In the genomic region with DNA sequence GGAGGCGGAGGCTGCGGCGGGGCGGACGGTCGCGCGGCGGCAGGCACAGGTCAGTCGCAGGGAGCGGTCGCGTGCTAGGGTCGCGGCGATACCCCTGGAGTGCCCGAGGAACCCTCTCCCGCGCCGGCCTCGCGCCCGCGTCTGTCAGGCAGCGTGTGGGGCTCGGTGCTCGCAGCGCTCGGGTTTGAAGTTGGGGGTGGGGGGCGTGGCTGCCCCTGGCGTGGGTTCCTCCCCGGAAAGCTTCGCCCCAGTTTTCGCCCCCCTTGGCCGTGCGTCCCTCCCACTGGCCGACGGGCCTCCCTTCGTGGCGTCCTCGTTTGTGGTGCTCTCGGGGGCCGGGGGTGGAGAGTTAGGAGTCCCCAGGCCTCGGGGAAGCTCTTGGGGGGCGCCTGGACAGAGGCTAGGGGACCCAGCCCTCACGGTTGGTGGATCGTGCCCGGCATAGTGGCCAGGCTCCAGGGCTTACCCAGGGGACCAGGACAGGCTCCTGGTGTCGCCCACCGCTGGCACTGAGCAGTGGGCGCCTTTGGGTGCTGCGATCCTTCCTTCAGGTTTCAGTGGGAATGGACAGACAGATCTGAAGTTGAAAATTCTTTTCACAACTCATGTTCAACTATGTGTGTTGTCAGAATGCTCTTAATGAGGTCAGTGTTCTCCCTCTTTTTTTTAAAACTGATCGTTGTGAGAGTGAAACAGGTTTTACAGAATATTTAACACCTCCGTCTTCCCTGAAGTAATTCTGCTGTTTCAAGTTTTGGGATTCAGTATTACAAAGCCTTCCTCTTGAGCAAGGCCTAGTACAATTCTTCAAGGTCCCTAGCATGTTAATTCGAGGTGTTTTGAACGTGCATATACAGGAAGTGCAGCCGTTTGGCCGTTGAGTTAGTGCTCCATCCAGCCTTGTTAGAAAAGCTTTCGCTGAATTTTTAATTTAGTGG, we compare ENCODE assay signal across 1 cellular context.
TF ChIP-seq lines count a peak whose summit lies in the region.

No MANE protein-coding gene starts in this region.

TF ChIP-seq in K562, 482 proteins besides CTCF, POLR2A, EP300 and RAD21 (continued from another document and continues in another):
- TF ChIP-seq, protein P1, sequence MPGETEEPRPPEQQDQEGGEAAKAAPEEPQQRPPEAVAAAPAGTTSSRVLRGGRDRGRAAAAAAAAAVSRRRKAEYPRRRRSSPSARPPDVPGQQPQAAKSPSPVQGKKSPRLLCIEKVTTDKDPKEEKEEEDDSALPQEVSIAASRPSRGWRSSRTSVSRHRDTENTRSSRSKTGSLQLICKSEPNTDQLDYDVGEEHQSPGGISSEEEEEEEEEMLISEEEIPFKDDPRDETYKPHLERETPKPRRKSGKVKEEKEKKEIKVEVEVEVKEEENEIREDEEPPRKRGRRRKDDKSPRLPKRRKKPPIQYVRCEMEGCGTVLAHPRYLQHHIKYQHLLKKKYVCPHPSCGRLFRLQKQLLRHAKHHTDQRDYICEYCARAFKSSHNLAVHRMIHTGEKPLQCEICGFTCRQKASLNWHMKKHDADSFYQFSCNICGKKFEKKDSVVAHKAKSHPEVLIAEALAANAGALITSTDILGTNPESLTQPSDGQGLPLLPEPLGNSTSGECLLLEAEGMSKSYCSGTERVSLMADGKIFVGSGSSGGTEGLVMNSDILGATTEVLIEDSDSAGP (CRISPR knock-in tag; IDR thresholded peaks at IDR 0.05), result peak; percentile 61; the same call in 1 of the 2 replicates
- TF ChIP-seq TRIM28 (IDR thresholded peaks at IDR 0.05), result no peak; the same call in 1 of the 2 replicates
- TF ChIP-seq SAFB2 (IDR thresholded peaks at IDR 0.05; ENCODE audit: borderline replicate concordance, low read depth, low read length, severe bottlenecking), result no peak
- TF ChIP-seq RFX5 (IDR thresholded peaks at IDR 0.05; ENCODE audit: low read depth, low read length), result no peak
- no peak for TF ChIP-seq RAD51 (IDR thresholded peaks at IDR 0.05; ENCODE audit: borderline replicate concordance, low read depth)
- peak; percentile 60 for TF ChIP-seq SETDB1 (IDR thresholded peaks at IDR 0.05; ENCODE audit: low read length)
- TF ChIP-seq CREM (IDR thresholded peaks at IDR 0.05; ENCODE audit: low read depth), result no peak
- no peak for TF ChIP-seq PTTG1 (tag; IDR thresholded peaks at IDR 0.05; ENCODE audit: low read depth)
- peak; percentile 81 for TF ChIP-seq KLF13 (tag; IDR thresholded peaks at IDR 0.05; ENCODE audit: borderline replicate concordance, low read depth)
- TF ChIP-seq ZNF140 (CRISPR knock-in tag; IDR thresholded peaks at IDR 0.05), result no peak
- TF ChIP-seq RFX7 (CRISPR knock-in tag; IDR thresholded peaks at IDR 0.05), result no peak
- TF ChIP-seq FOS (IDR thresholded peaks at IDR 0.05; ENCODE audit: extremely low read depth, insufficient read length), result no peak
- TF ChIP-seq ARID1B (IDR thresholded peaks at IDR 0.05), result no peak
- TF ChIP-seq FIP1L1 (IDR thresholded peaks at IDR 0.05; ENCODE audit: low read depth, low read length, poor library complexity, severe bottlenecking), result peak; percentile 30
- TF ChIP-seq, protein P2, sequence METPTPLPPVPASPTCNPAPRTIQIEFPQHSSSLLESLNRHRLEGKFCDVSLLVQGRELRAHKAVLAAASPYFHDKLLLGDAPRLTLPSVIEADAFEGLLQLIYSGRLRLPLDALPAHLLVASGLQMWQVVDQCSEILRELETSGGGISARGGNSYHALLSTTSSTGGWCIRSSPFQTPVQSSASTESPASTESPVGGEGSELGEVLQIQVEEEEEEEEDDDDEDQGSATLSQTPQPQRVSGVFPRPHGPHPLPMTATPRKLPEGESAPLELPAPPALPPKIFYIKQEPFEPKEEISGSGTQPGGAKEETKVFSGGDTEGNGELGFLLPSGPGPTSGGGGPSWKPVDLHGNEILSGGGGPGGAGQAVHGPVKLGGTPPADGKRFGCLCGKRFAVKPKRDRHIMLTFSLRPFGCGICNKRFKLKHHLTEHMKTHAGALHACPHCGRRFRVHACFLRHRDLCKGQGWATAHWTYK (CRISPR knock-in tag; IDR thresholded peaks at IDR 0.05), result no peak
- TF ChIP-seq MTA1 (IDR thresholded peaks at IDR 0.05; ENCODE audit: borderline replicate concordance), result no peak
- TF ChIP-seq GABPB2 (CRISPR knock-in tag; conservative IDR thresholded peaks at IDR 0.05), result 0 out of 2 replicates have a peak, but pooled peaks have one; percentile 27
- TF ChIP-seq, protein P3, sequence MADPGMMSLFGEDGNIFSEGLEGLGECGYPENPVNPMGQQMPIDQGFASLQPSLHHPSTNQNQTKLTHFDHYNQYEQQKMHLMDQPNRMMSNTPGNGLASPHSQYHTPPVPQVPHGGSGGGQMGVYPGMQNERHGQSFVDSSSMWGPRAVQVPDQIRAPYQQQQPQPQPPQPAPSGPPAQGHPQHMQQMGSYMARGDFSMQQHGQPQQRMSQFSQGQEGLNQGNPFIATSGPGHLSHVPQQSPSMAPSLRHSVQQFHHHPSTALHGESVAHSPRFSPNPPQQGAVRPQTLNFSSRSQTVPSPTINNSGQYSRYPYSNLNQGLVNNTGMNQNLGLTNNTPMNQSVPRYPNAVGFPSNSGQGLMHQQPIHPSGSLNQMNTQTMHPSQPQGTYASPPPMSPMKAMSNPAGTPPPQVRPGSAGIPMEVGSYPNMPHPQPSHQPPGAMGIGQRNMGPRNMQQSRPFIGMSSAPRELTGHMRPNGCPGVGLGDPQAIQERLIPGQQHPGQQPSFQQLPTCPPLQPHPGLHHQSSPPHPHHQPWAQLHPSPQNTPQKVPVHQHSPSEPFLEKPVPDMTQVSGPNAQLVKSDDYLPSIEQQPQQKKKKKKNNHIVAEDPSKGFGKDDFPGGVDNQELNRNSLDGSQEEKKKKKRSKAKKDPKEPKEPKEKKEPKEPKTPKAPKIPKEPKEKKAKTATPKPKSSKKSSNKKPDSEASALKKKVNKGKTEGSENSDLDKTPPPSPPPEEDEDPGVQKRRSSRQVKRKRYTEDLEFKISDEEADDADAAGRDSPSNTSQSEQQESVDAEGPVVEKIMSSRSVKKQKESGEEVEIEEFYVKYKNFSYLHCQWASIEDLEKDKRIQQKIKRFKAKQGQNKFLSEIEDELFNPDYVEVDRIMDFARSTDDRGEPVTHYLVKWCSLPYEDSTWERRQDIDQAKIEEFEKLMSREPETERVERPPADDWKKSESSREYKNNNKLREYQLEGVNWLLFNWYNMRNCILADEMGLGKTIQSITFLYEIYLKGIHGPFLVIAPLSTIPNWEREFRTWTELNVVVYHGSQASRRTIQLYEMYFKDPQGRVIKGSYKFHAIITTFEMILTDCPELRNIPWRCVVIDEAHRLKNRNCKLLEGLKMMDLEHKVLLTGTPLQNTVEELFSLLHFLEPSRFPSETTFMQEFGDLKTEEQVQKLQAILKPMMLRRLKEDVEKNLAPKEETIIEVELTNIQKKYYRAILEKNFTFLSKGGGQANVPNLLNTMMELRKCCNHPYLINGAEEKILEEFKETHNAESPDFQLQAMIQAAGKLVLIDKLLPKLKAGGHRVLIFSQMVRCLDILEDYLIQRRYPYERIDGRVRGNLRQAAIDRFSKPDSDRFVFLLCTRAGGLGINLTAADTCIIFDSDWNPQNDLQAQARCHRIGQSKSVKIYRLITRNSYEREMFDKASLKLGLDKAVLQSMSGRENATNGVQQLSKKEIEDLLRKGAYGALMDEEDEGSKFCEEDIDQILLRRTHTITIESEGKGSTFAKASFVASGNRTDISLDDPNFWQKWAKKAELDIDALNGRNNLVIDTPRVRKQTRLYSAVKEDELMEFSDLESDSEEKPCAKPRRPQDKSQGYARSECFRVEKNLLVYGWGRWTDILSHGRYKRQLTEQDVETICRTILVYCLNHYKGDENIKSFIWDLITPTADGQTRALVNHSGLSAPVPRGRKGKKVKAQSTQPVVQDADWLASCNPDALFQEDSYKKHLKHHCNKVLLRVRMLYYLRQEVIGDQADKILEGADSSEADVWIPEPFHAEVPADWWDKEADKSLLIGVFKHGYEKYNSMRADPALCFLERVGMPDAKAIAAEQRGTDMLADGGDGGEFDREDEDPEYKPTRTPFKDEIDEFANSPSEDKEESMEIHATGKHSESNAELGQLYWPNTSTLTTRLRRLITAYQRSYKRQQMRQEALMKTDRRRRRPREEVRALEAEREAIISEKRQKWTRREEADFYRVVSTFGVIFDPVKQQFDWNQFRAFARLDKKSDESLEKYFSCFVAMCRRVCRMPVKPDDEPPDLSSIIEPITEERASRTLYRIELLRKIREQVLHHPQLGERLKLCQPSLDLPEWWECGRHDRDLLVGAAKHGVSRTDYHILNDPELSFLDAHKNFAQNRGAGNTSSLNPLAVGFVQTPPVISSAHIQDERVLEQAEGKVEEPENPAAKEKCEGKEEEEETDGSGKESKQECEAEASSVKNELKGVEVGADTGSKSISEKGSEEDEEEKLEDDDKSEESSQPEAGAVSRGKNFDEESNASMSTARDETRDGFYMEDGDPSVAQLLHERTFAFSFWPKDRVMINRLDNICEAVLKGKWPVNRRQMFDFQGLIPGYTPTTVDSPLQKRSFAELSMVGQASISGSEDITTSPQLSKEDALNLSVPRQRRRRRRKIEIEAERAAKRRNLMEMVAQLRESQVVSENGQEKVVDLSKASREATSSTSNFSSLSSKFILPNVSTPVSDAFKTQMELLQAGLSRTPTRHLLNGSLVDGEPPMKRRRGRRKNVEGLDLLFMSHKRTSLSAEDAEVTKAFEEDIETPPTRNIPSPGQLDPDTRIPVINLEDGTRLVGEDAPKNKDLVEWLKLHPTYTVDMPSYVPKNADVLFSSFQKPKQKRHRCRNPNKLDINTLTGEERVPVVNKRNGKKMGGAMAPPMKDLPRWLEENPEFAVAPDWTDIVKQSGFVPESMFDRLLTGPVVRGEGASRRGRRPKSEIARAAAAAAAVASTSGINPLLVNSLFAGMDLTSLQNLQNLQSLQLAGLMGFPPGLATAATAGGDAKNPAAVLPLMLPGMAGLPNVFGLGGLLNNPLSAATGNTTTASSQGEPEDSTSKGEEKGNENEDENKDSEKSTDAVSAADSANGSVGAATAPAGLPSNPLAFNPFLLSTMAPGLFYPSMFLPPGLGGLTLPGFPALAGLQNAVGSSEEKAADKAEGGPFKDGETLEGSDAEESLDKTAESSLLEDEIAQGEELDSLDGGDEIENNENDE (IDR thresholded peaks at IDR 0.05; ENCODE audit: low read depth, low read length), result no peak
- no peak for TF ChIP-seq HMG20A (CRISPR knock-in tag; conservative IDR thresholded peaks at IDR 0.05)
- peak; percentile 44; the same call in 1 of the 2 replicates for TF ChIP-seq GATAD2A (IDR thresholded peaks at IDR 0.05)
- TF ChIP-seq TCF7 (IDR thresholded peaks at IDR 0.05; ENCODE audit: borderline replicate concordance), result no peak
- peak; percentile 56 for TF ChIP-seq ELF1 (tag; IDR thresholded peaks at IDR 0.05)
- TF ChIP-seq NEUROD1 (IDR thresholded peaks at IDR 0.05; ENCODE audit: borderline replicate concordance, low read depth, low read length, partially characterized antibody), result no peak
- no peak for TF ChIP-seq HMG20B (CRISPR knock-in tag; IDR thresholded peaks at IDR 0.05)
- no peak for TF ChIP-seq TAF15 (IDR thresholded peaks at IDR 0.05; ENCODE audit: low read depth, low read length)
- TF ChIP-seq KDM4B (IDR thresholded peaks at IDR 0.05; ENCODE audit: borderline replicate concordance in 2 of 2, low read depth in 1 of 2), result no peak
- TF ChIP-seq EGR1 (conservative IDR thresholded peaks at IDR 0.05), result peak; percentile 73
- no peak for TF ChIP-seq ESRRB (CRISPR knock-in tag; IDR thresholded peaks at IDR 0.05; ENCODE audit: borderline replicate concordance)
- TF ChIP-seq ZKSCAN3 (CRISPR knock-in tag; IDR thresholded peaks at IDR 0.05), result no peak
- TF ChIP-seq TAF9B (IDR thresholded peaks at IDR 0.05; ENCODE audit: partially characterized antibody), result no peak
- no peak for TF ChIP-seq ZFP30 (CRISPR knock-in tag; IDR thresholded peaks at IDR 0.05; ENCODE audit: borderline replicate concordance)
- no peak for TF ChIP-seq U2AF2 (optimal IDR thresholded peaks at IDR 0.05; ENCODE audit: low read depth, low read length)
- TF ChIP-seq ZNF584 (CRISPR knock-in tag; IDR thresholded peaks at IDR 0.05; ENCODE audit: low read depth), result peak; percentile 19; the same call in 1 of the 2 replicates
- no peak for TF ChIP-seq NCOR1 (IDR thresholded peaks at IDR 0.05)
- TF ChIP-seq ETV6 (IDR thresholded peaks at IDR 0.05; ENCODE audit: borderline replicate concordance in 1 of 2, low read depth in 2 of 2, low read length in 1 of 2), result no peak
- no peak for TF ChIP-seq ETV6 (CRISPR knock-in tag; IDR thresholded peaks at IDR 0.05; ENCODE audit: borderline replicate concordance)
- TF ChIP-seq GATAD2B (IDR thresholded peaks at IDR 0.05; ENCODE audit: borderline replicate concordance), result 0 out of 2 replicates have a peak, but pooled peaks have one; percentile 95
- TF ChIP-seq PHTF2 (CRISPR knock-in tag; IDR thresholded peaks at IDR 0.05), result no peak
- TF ChIP-seq RNF2 (IDR thresholded peaks at IDR 0.05), result no peak
- TF ChIP-seq BRF1 (IDR thresholded peaks at IDR 0.05; ENCODE audit: borderline replicate concordance, extremely low read depth, insufficient read length), result no peak
